In the genomic region with DNA sequence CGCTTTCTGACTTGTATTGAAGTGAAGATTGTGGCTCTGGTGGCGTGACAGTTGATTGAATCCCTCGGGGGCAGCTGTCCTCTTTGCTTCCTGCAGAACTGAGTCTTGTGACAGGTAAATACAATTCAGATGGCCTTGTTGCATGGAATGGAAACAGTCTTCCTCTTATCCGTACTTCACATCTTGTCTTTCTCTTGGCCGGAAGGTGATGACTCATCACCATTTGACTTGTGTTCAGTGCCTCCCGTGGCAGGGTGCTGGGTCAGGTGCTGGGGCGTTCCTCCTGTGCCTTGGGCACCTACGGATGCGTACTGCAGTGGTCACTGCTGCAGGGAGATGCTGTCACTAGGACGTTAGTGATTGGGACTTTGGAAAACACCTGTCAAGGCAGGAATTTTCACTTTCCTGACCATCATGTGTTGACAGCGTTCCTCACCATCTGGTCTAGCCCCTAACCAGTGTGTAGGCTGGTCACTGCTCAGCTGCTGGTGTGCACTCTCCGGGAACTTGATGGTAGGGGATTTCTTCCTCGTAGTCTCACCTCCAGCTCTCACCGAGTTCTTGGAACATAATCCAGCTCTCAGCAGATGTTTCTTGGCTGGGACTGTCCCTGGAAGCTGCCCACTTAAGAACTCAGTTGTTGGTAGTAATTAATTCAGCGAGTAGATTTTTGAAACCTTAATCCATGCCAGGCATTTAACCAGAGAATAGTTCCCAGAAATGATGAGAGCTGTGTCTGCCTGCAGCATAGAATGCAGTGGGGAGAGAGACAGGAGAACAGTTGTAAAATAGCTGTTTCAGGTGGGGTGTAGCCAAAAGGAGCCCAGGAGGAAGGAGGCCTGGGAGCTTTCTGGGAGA, we compare ENCODE assay signal across 1 cellular context.
TF ChIP-seq lines count a peak whose summit lies in the region.

No MANE protein-coding gene starts in this region.

TF ChIP-seq in K562, 482 proteins besides CTCF, POLR2A, EP300 and RAD21 (continued from another document and continues in another):
- TF ChIP-seq, protein P1, sequence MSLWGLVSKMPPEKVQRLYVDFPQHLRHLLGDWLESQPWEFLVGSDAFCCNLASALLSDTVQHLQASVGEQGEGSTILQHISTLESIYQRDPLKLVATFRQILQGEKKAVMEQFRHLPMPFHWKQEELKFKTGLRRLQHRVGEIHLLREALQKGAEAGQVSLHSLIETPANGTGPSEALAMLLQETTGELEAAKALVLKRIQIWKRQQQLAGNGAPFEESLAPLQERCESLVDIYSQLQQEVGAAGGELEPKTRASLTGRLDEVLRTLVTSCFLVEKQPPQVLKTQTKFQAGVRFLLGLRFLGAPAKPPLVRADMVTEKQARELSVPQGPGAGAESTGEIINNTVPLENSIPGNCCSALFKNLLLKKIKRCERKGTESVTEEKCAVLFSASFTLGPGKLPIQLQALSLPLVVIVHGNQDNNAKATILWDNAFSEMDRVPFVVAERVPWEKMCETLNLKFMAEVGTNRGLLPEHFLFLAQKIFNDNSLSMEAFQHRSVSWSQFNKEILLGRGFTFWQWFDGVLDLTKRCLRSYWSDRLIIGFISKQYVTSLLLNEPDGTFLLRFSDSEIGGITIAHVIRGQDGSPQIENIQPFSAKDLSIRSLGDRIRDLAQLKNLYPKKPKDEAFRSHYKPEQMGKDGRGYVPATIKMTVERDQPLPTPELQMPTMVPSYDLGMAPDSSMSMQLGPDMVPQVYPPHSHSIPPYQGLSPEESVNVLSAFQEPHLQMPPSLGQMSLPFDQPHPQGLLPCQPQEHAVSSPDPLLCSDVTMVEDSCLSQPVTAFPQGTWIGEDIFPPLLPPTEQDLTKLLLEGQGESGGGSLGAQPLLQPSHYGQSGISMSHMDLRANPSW (CRISPR knock-in tag; IDR thresholded peaks at IDR 0.05) = no peak
- TF ChIP-seq, protein P2, sequence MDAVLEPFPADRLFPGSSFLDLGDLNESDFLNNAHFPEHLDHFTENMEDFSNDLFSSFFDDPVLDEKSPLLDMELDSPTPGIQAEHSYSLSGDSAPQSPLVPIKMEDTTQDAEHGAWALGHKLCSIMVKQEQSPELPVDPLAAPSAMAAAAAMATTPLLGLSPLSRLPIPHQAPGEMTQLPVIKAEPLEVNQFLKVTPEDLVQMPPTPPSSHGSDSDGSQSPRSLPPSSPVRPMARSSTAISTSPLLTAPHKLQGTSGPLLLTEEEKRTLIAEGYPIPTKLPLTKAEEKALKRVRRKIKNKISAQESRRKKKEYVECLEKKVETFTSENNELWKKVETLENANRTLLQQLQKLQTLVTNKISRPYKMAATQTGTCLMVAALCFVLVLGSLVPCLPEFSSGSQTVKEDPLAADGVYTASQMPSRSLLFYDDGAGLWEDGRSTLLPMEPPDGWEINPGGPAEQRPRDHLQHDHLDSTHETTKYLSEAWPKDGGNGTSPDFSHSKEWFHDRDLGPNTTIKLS (IDR thresholded peaks at IDR 0.05; ENCODE audit: borderline replicate concordance, low read depth) = peak; percentile 39; the same call in 1 of the 2 replicates
- TF ChIP-seq ZNF274 (IDR thresholded peaks at IDR 0.05; ENCODE audit: borderline replicate concordance, low read depth, low read length) (no peak), RBM15 (IDR thresholded peaks at IDR 0.05; ENCODE audit: insufficient read depth, low read length) (no peak), BCOR (IDR thresholded peaks at IDR 0.05) (peak; percentile 82), TCF7 (IDR thresholded peaks at IDR 0.05; ENCODE audit: borderline replicate concordance) (no peak), ILK (tag; IDR thresholded peaks at IDR 0.05; ENCODE audit: borderline replicate concordance, low read depth) (no peak), GATAD2B (IDR thresholded peaks at IDR 0.05; ENCODE audit: borderline replicate concordance) (no peak), HDAC2 (IDR thresholded peaks at IDR 0.05) (peak; percentile 95), ZNF311 (CRISPR knock-in tag; IDR thresholded peaks at IDR 0.05) (no peak), NCOA6 (IDR thresholded peaks at IDR 0.05) (no peak), SLC30A9 (CRISPR knock-in tag; IDR thresholded peaks at IDR 0.05) (no peak), DMBX1 (CRISPR knock-in tag; IDR thresholded peaks at IDR 0.05; ENCODE audit: borderline replicate concordance) (peak; percentile 71), LCOR (CRISPR knock-in tag; IDR thresholded peaks at IDR 0.05) (0 out of 2 replicates have a peak, but pooled peaks have one; percentile 55), KLF6 (CRISPR knock-in tag; IDR thresholded peaks at IDR 0.05; ENCODE audit: borderline replicate concordance) (peak; percentile 8; the same call in 1 of the 2 replicates), BHLHE40 (IDR thresholded peaks at IDR 0.05; ENCODE audit: low read length) (peak; percentile 98), MCM3 (IDR thresholded peaks at IDR 0.05) (no peak), ZNF707 (CRISPR knock-in tag; conservative IDR thresholded peaks at IDR 0.05) (no peak), CC2D1A (IDR thresholded peaks at IDR 0.05) (no peak), L3MBTL2 (IDR thresholded peaks at IDR 0.05) (peak; percentile 56; the same call in 1 of the 2 replicates), HNRNPH1 (optimal IDR thresholded peaks at IDR 0.05; ENCODE audit: low read depth, low read length) (no peak), ZNF57 (CRISPR knock-in tag; IDR thresholded peaks at IDR 0.05) (no peak), ZFP36 (IDR thresholded peaks at IDR 0.05; ENCODE audit: low read depth, low read length, partially characterized antibody) (no peak), PHB2 (IDR thresholded peaks at IDR 0.05; ENCODE audit: low read depth) (no peak), FOXM1 (IDR thresholded peaks at IDR 0.05; ENCODE audit: low read depth) (peak; percentile 27; the same call in 1 of the 2 replicates), FOXM1 (CRISPR knock-in tag; IDR thresholded peaks at IDR 0.05; ENCODE audit: low read depth) (no peak), PYGO2 (tag; IDR thresholded peaks at IDR 0.05) (no peak), FOXP1 (CRISPR knock-in tag; IDR thresholded peaks at IDR 0.05) (no peak; the same call in 1 of the 2 replicates), ZNF785 (CRISPR knock-in tag; IDR thresholded peaks at IDR 0.05) (no peak), HNRNPLL (IDR thresholded peaks at IDR 0.05; ENCODE audit: low read depth, low read length, poor library complexity, severe bottlenecking) (peak; percentile 37), BMI1 (IDR thresholded peaks at IDR 0.05; ENCODE audit: low read length) (no peak)
- TF ChIP-seq, protein P3, sequence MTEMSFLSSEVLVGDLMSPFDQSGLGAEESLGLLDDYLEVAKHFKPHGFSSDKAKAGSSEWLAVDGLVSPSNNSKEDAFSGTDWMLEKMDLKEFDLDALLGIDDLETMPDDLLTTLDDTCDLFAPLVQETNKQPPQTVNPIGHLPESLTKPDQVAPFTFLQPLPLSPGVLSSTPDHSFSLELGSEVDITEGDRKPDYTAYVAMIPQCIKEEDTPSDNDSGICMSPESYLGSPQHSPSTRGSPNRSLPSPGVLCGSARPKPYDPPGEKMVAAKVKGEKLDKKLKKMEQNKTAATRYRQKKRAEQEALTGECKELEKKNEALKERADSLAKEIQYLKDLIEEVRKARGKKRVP (CRISPR knock-in tag; IDR thresholded peaks at IDR 0.05) = no peak
- TF ChIP-seq, protein P4, sequence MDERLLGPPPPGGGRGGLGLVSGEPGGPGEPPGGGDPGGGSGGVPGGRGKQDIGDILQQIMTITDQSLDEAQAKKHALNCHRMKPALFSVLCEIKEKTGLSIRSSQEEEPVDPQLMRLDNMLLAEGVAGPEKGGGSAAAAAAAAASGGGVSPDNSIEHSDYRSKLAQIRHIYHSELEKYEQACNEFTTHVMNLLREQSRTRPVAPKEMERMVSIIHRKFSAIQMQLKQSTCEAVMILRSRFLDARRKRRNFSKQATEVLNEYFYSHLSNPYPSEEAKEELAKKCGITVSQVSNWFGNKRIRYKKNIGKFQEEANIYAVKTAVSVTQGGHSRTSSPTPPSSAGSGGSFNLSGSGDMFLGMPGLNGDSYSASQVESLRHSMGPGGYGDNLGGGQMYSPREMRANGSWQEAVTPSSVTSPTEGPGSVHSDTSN (CRISPR knock-in tag; IDR thresholded peaks at IDR 0.05; ENCODE audit: low read depth) = no peak
- TF ChIP-seq, protein P4 (tag; conservative IDR thresholded peaks at IDR 0.05; ENCODE audit: low read depth) = peak; percentile 76
- TF ChIP-seq, protein P5, sequence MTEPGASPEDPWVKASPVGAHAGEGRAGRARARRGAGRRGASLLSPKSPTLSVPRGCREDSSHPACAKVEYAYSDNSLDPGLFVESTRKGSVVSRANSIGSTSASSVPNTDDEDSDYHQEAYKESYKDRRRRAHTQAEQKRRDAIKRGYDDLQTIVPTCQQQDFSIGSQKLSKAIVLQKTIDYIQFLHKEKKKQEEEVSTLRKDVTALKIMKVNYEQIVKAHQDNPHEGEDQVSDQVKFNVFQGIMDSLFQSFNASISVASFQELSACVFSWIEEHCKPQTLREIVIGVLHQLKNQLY (CRISPR knock-in tag; conservative IDR thresholded peaks at IDR 0.05) = no peak
- TF ChIP-seq, protein P6, sequence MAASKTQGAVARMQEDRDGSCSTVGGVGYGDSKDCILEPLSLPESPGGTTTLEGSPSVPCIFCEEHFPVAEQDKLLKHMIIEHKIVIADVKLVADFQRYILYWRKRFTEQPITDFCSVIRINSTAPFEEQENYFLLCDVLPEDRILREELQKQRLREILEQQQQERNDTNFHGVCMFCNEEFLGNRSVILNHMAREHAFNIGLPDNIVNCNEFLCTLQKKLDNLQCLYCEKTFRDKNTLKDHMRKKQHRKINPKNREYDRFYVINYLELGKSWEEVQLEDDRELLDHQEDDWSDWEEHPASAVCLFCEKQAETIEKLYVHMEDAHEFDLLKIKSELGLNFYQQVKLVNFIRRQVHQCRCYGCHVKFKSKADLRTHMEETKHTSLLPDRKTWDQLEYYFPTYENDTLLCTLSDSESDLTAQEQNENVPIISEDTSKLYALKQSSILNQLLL (CRISPR knock-in tag; IDR thresholded peaks at IDR 0.05; ENCODE audit: borderline replicate concordance) = no peak
- TF ChIP-seq, protein P7, sequence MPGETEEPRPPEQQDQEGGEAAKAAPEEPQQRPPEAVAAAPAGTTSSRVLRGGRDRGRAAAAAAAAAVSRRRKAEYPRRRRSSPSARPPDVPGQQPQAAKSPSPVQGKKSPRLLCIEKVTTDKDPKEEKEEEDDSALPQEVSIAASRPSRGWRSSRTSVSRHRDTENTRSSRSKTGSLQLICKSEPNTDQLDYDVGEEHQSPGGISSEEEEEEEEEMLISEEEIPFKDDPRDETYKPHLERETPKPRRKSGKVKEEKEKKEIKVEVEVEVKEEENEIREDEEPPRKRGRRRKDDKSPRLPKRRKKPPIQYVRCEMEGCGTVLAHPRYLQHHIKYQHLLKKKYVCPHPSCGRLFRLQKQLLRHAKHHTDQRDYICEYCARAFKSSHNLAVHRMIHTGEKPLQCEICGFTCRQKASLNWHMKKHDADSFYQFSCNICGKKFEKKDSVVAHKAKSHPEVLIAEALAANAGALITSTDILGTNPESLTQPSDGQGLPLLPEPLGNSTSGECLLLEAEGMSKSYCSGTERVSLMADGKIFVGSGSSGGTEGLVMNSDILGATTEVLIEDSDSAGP (CRISPR knock-in tag; IDR thresholded peaks at IDR 0.05) = no peak
